In genomic region chr19:45424191-45425058, GRCh38 we compare ENCODE assay signal across 1 cellular context.
TF ChIP-seq lines count a peak whose summit lies in the region.

No MANE protein-coding gene starts in this region.

TF ChIP-seq in K562, 482 proteins besides CTCF, POLR2A, EP300 and RAD21 (continued from another document and continues in another):
- TF ChIP-seq, protein P1, sequence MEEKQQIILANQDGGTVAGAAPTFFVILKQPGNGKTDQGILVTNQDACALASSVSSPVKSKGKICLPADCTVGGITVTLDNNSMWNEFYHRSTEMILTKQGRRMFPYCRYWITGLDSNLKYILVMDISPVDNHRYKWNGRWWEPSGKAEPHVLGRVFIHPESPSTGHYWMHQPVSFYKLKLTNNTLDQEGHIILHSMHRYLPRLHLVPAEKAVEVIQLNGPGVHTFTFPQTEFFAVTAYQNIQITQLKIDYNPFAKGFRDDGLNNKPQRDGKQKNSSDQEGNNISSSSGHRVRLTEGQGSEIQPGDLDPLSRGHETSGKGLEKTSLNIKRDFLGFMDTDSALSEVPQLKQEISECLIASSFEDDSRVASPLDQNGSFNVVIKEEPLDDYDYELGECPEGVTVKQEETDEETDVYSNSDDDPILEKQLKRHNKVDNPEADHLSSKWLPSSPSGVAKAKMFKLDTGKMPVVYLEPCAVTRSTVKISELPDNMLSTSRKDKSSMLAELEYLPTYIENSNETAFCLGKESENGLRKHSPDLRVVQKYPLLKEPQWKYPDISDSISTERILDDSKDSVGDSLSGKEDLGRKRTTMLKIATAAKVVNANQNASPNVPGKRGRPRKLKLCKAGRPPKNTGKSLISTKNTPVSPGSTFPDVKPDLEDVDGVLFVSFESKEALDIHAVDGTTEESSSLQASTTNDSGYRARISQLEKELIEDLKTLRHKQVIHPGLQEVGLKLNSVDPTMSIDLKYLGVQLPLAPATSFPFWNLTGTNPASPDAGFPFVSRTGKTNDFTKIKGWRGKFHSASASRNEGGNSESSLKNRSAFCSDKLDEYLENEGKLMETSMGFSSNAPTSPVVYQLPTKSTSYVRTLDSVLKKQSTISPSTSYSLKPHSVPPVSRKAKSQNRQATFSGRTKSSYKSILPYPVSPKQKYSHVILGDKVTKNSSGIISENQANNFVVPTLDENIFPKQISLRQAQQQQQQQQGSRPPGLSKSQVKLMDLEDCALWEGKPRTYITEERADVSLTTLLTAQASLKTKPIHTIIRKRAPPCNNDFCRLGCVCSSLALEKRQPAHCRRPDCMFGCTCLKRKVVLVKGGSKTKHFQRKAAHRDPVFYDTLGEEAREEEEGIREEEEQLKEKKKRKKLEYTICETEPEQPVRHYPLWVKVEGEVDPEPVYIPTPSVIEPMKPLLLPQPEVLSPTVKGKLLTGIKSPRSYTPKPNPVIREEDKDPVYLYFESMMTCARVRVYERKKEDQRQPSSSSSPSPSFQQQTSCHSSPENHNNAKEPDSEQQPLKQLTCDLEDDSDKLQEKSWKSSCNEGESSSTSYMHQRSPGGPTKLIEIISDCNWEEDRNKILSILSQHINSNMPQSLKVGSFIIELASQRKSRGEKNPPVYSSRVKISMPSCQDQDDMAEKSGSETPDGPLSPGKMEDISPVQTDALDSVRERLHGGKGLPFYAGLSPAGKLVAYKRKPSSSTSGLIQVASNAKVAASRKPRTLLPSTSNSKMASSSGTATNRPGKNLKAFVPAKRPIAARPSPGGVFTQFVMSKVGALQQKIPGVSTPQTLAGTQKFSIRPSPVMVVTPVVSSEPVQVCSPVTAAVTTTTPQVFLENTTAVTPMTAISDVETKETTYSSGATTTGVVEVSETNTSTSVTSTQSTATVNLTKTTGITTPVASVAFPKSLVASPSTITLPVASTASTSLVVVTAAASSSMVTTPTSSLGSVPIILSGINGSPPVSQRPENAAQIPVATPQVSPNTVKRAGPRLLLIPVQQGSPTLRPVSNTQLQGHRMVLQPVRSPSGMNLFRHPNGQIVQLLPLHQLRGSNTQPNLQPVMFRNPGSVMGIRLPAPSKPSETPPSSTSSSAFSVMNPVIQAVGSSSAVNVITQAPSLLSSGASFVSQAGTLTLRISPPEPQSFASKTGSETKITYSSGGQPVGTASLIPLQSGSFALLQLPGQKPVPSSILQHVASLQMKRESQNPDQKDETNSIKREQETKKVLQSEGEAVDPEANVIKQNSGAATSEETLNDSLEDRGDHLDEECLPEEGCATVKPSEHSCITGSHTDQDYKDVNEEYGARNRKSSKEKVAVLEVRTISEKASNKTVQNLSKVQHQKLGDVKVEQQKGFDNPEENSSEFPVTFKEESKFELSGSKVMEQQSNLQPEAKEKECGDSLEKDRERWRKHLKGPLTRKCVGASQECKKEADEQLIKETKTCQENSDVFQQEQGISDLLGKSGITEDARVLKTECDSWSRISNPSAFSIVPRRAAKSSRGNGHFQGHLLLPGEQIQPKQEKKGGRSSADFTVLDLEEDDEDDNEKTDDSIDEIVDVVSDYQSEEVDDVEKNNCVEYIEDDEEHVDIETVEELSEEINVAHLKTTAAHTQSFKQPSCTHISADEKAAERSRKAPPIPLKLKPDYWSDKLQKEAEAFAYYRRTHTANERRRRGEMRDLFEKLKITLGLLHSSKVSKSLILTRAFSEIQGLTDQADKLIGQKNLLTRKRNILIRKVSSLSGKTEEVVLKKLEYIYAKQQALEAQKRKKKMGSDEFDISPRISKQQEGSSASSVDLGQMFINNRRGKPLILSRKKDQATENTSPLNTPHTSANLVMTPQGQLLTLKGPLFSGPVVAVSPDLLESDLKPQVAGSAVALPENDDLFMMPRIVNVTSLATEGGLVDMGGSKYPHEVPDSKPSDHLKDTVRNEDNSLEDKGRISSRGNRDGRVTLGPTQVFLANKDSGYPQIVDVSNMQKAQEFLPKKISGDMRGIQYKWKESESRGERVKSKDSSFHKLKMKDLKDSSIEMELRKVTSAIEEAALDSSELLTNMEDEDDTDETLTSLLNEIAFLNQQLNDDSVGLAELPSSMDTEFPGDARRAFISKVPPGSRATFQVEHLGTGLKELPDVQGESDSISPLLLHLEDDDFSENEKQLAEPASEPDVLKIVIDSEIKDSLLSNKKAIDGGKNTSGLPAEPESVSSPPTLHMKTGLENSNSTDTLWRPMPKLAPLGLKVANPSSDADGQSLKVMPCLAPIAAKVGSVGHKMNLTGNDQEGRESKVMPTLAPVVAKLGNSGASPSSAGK (IDR thresholded peaks at IDR 0.05): peak; percentile 89
- TF ChIP-seq LEF1 (IDR thresholded peaks at IDR 0.05) (peak; percentile 69; the same call in 1 of the 2 replicates), TEAD4 (IDR thresholded peaks at IDR 0.05; ENCODE audit: low read length) (peak; percentile 6; the same call in 1 of the 2 replicates), TEAD4 (CRISPR knock-in tag; IDR thresholded peaks at IDR 0.05; ENCODE audit: borderline replicate concordance) (no peak), NR1H2 (CRISPR knock-in tag; IDR thresholded peaks at IDR 0.05) (no peak), JUN (IDR thresholded peaks at IDR 0.05; ENCODE audit: borderline replicate concordance, low read depth, low read length) (peak; percentile 94), JUN (CRISPR knock-in tag; IDR thresholded peaks at IDR 0.05; ENCODE audit: borderline replicate concordance) (peak; percentile 59; the same call in 1 of the 2 replicates), HDGF (IDR thresholded peaks at IDR 0.05) (0 out of 2 replicates have a peak, but pooled peaks have one; percentile 71), BCOR (IDR thresholded peaks at IDR 0.05) (peak; percentile 95; the same call in 1 of the 2 replicates), LARP7 (IDR thresholded peaks at IDR 0.05) (peak; percentile 23; the same call in 1 of the 2 replicates), COPS2 (conservative IDR thresholded peaks at IDR 0.05) (no peak), PTRF (tag; IDR thresholded peaks at IDR 0.05) (no peak), ZNF507 (tag; conservative IDR thresholded peaks at IDR 0.05) (no peak), HDAC3 (IDR thresholded peaks at IDR 0.05; ENCODE audit: borderline replicate concordance, partially characterized antibody) (peak; percentile 12), YY1 (IDR thresholded peaks at IDR 0.05; ENCODE audit: borderline replicate concordance in 1 of 3, control insufficient read depth in 1 of 3, extremely low read depth in 1 of 3, insufficient read depth in 3 of 3, insufficient read length in 1 of 3, insufficient replicate concordance in 2 of 3, low read depth in 1 of 3, low read length in 2 of 3) (peak in 1 of 3 experiments; percentile 37), RNF2 (IDR thresholded peaks at IDR 0.05) (no peak; the same call in 1 of the 2 replicates), HCFC1 (IDR thresholded peaks at IDR 0.05; ENCODE audit: low read depth, low read length) (peak; percentile 32; the same call in 1 of the 2 replicates), ZBTB26 (CRISPR knock-in tag; IDR thresholded peaks at IDR 0.05) (no peak), SETDB1 (IDR thresholded peaks at IDR 0.05; ENCODE audit: low read length) (no peak), TAF15 (IDR thresholded peaks at IDR 0.05; ENCODE audit: low read depth, low read length) (no peak), SREBF2 (CRISPR knock-in tag; IDR thresholded peaks at IDR 0.05) (no peak), MTF1 (CRISPR knock-in tag; IDR thresholded peaks at IDR 0.05; ENCODE audit: borderline replicate concordance) (no peak), CBFA2T2 (conservative IDR thresholded peaks at IDR 0.05) (0 out of 2 replicates have a peak, but pooled peaks have one; percentile 6), ZNF140 (CRISPR knock-in tag; IDR thresholded peaks at IDR 0.05) (no peak), ZNF263 (CRISPR knock-in tag; IDR thresholded peaks at IDR 0.05; ENCODE audit: borderline replicate concordance) (no peak), RFX7 (CRISPR knock-in tag; IDR thresholded peaks at IDR 0.05) (no peak), FOXA1 (IDR thresholded peaks at IDR 0.05; ENCODE audit: borderline replicate concordance) (no peak), MEIS2 (IDR thresholded peaks at IDR 0.05; ENCODE audit: partially characterized antibody) (no peak), POLR3A (IDR thresholded peaks at IDR 0.05; ENCODE audit: borderline replicate concordance, extremely low read depth, insufficient read depth, insufficient read length) (no peak), HMG20B (CRISPR knock-in tag; IDR thresholded peaks at IDR 0.05) (no peak), GATA2 (CRISPR knock-in tag; IDR thresholded peaks at IDR 0.05) (no peak), MAFK (IDR thresholded peaks at IDR 0.05; ENCODE audit: low read length) (peak; percentile 21; the same call in 1 of the 2 replicates), ZNF146 (CRISPR knock-in tag; IDR thresholded peaks at IDR 0.05; ENCODE audit: unreplicated experiment) (no peak), U2AF2 (optimal IDR thresholded peaks at IDR 0.05; ENCODE audit: low read depth, low read length) (no peak), PCBP1 (IDR thresholded peaks at IDR 0.05; ENCODE audit: low read depth, low read length, poor library complexity, severe bottlenecking) (no peak), BHLHE40 (IDR thresholded peaks at IDR 0.05; ENCODE audit: low read length) (no peak), PTTG1 (tag; IDR thresholded peaks at IDR 0.05; ENCODE audit: low read depth) (no peak), CXXC5 (CRISPR knock-in tag; IDR thresholded peaks at IDR 0.05) (no peak), ZNF232 (CRISPR knock-in tag; IDR thresholded peaks at IDR 0.05) (no peak)
- TF ChIP-seq, protein P2, sequence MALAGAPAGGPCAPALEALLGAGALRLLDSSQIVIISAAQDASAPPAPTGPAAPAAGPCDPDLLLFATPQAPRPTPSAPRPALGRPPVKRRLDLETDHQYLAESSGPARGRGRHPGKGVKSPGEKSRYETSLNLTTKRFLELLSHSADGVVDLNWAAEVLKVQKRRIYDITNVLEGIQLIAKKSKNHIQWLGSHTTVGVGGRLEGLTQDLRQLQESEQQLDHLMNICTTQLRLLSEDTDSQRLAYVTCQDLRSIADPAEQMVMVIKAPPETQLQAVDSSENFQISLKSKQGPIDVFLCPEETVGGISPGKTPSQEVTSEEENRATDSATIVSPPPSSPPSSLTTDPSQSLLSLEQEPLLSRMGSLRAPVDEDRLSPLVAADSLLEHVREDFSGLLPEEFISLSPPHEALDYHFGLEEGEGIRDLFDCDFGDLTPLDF (CRISPR knock-in tag; IDR thresholded peaks at IDR 0.05): no peak
- TF ChIP-seq, protein P3, sequence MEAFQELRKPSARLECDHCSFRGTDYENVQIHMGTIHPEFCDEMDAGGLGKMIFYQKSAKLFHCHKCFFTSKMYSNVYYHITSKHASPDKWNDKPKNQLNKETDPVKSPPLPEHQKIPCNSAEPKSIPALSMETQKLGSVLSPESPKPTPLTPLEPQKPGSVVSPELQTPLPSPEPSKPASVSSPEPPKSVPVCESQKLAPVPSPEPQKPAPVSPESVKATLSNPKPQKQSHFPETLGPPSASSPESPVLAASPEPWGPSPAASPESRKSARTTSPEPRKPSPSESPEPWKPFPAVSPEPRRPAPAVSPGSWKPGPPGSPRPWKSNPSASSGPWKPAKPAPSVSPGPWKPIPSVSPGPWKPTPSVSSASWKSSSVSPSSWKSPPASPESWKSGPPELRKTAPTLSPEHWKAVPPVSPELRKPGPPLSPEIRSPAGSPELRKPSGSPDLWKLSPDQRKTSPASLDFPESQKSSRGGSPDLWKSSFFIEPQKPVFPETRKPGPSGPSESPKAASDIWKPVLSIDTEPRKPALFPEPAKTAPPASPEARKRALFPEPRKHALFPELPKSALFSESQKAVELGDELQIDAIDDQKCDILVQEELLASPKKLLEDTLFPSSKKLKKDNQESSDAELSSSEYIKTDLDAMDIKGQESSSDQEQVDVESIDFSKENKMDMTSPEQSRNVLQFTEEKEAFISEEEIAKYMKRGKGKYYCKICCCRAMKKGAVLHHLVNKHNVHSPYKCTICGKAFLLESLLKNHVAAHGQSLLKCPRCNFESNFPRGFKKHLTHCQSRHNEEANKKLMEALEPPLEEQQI (IDR thresholded peaks at IDR 0.05): no peak
